Comparison of ENCODE assay signal across 12 cellular contexts in the genomic region with DNA sequence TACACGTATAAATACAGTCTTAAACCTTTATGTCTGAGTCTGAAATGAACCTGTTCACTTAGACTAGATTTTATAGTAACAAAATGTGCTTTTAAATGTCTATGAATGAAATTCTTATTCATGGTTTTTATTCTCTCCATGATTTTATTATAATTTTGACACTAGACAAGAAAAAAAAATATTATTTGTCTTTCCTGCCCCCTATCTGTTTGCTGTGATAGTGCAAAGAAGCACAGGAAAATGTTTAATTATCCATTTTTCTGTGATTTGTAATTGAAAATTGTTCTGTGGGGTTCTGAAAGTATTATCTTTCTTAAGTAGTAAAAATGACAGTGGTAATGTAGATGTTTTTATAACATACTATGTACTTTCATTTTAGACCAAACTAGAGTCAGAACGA. TPM values are rescaled to one million over a fixed set of nuclear protein-coding genes. Genes with fewer than 3 reads are reported as not detected.
DNase-seq lines count a peak whose midpoint lies in the region; ATAC-seq, FAIRE-seq and TF ChIP-seq lines count a peak whose summit lies in the region.
"Had no signal": no experiment of that assay in that cellular context is flagged by ENCODE, and none has a peak within 500 bp of the region (broad histone marks: within the 10 kb centered on the region; RNA-seq: fewer than 3 reads in every experiment).

No MANE protein-coding gene starts in this region.

- no peaks in the 10 kb centered on the region for H3K36me3 ChIP-seq in SU-DHL-6 (ENCODE audit: low read length)
- no peaks in the 10 kb centered on the region for H3K36me3 ChIP-seq in thyroid gland

- ATAC-seq in A549 (no peak), HG03469 (IDR thresholded peaks at IDR 0.05; ENCODE audit: unreplicated experiment) (no peak)

- no peaks in the 10 kb centered on the region for H3K79me2 ChIP-seq in SU-DHL-6 (ENCODE audit: insufficient read depth, low read length)

- intact Hi-C loops in thyroid gland (cut with DNase I), result loop anchor here (10.0 kb wide), 1 partner anchor 88 kb away; no protein-coding TSS in a partner anchor

- H3K27ac ChIP-seq in A549 (no peak overlapping the region), SU-DHL-6 (ENCODE audit: low read depth, low read length) (no peak overlapping the region), thyroid gland (no peak overlapping the region)

- H3K4me1 Mint-ChIP-seq in glutamatergic neuron (ENCODE audit: low read depth, unreplicated experiment), result no peaks in the 10 kb centered on the region

- H3K4me3 ChIP-seq in A549 (no peak overlapping the region), SU-DHL-6 (ENCODE audit: insufficient read depth, low read length, poor library complexity, severe bottlenecking) (no peak overlapping the region), thyroid gland (replicated peaks in 1 of 3) (no peak overlapping the region)

- TF ChIP-seq POLR2A in A549 (IDR thresholded peaks at IDR 0.05; ENCODE audit: low read length) (no peak), thyroid gland (IDR thresholded peaks at IDR 0.05) (no peak)

- TF ChIP-seq RAD21 in A549 (conservative IDR thresholded peaks at IDR 0.05 in 1 of 2, IDR thresholded peaks at IDR 0.05 in 1 of 2), result peak in 1 of 2 experiments; percentile 31; a peak in 3 of 5 replicates

- FAIRE-seq in A549 (lab: Jason Lieb, UNC), result peak; percentile 23
- FAIRE-seq in G401.6 (lab: Jason Lieb, UNC), result peak; percentile 89

- no peak for DNase-seq in A549 (ENCODE audit: low read depth in 1 of 2, low spot score in 1 of 2)
- DNase-seq in glutamatergic neuron, result no peak
- no peak for DNase-seq in SW480 (ENCODE audit: low spot score)
- DNase-seq in thyroid gland, result no peak
- DNase-seq in occipital lobe (lab: John Stamatoyannopoulos, UW), result no peak
- DNase-seq: activated CD8-positive, alpha-beta memory T cell treated with anti-CD3 and anti-CD28 coated beads, Interleukin-2, amount 50 U/mL, for 48 hours; cerebellar nuclear complex; hippocampal formation; substantia nigra had no signal

- peaks cover 1% of the 10 kb centered on the region for H3K9me3 Mint-ChIP-seq in glutamatergic neuron (ENCODE audit: unreplicated experiment)

- CTCF ChIA-PET in A549 (lab: Yijun Ruan, JAX), result interaction anchor here (1.0 to 1.6 kb wide), 3 partner anchors 9 to 88 kb away, joined by 3 to 8 read pairs (median 4); no protein-coding TSS in a partner anchor

- TF ChIP-seq EP300 in A549 (IDR thresholded peaks at IDR 0.05), result no peak

- H3K4me2 ChIP-seq in A549 (no peak overlapping the region), SU-DHL-6 (ENCODE audit: low read depth, low read length, poor library complexity, severe bottlenecking) (no peak overlapping the region)

- TF ChIP-seq CTCF in A549 (IDR thresholded peaks at IDR 0.05), result peak; percentile 30; the same call in 2 of the 3 replicates
- TF ChIP-seq CTCF in SU-DHL-6 (IDR thresholded peaks at IDR 0.05; ENCODE audit: insufficient read depth, low read length, poor library complexity, severe bottlenecking), result peak; percentile 29
- TF ChIP-seq CTCF in glutamatergic neuron (IDR thresholded peaks at IDR 0.05; ENCODE audit: partially characterized antibody, unreplicated experiment), result peak; percentile 64
- TF ChIP-seq CTCF in thyroid gland (IDR thresholded peaks at IDR 0.05), result peak in 3 of 6 experiments; percentile 35 to 46 (median 37)

- no peaks in the 10 kb centered on the region for H3K27me3 Mint-ChIP-seq in glutamatergic neuron (ENCODE audit: unreplicated experiment)

- no peaks in the 10 kb centered on the region for H3K9me3 ChIP-seq in A549
- H3K9me3 ChIP-seq in SU-DHL-6 (ENCODE audit: insufficient read depth, low read length), result no peaks in the 10 kb centered on the region
- no peaks in the 10 kb centered on the region for H3K9me3 ChIP-seq in thyroid gland

- H3K27ac Mint-ChIP-seq in glutamatergic neuron (ENCODE audit: unreplicated experiment), result no peak overlapping the region

- no peaks in the 10 kb centered on the region for H3K9me2 ChIP-seq in SU-DHL-6 (replicated peaks; ENCODE audit: insufficient read depth, low read length)

- H3K9ac ChIP-seq in SU-DHL-6 (ENCODE audit: low read length), result no peak overlapping the region

- H3K36me3 Mint-ChIP-seq in glutamatergic neuron (ENCODE audit: unreplicated experiment), result no peaks in the 10 kb centered on the region

- no peaks in the 10 kb centered on the region for H3K4me1 ChIP-seq in A549
- no peaks in the 10 kb centered on the region for H3K4me1 ChIP-seq in thyroid gland

- no peak overlapping the region for H3K4me3 Mint-ChIP-seq in glutamatergic neuron (ENCODE audit: unreplicated experiment)

- no peak overlapping the region for H2AFZ ChIP-seq in SU-DHL-6 (ENCODE audit: low read depth, low read length, severe bottlenecking)

- no peaks in the 10 kb centered on the region for H3K27me3 ChIP-seq in SU-DHL-6 (ENCODE audit: low read length)
- no peaks in the 10 kb centered on the region for H3K27me3 ChIP-seq in thyroid gland

- H3F3A ChIP-seq in SU-DHL-6 (ENCODE audit: insufficient read depth), result no peaks in the 10 kb centered on the region

- POLR2A ChIA-PET in A549 (lab: Yijun Ruan, JAX), result no interaction called here

- 23% methylated on average over 2 of the region's 2 CpGs for WGBS in A549 (ENCODE audit: missing lambda C conversion rate)
- WGBS in thyroid gland, 2 donors, result 91 to 93% methylated on average over 2 of the region's 2 CpGs

- H4K20me1 ChIP-seq in SU-DHL-6 (ENCODE audit: low read depth, low read length), result no peaks in the 10 kb centered on the region

TF ChIP-seq in A549, 52 proteins besides CTCF, POLR2A, EP300 and RAD21 (continues in another document):
- TF ChIP-seq, protein P1, sequence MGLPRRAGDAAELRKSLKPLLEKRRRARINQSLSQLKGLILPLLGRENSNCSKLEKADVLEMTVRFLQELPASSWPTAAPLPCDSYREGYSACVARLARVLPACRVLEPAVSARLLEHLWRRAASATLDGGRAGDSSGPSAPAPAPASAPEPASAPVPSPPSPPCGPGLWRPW (IDR thresholded peaks at IDR 0.05), result no peak
- TF ChIP-seq HOXB13 (CRISPR knock-in tag; IDR thresholded peaks at IDR 0.05; ENCODE audit: low read depth) (no peak), CHD2 (IDR thresholded peaks at IDR 0.05; ENCODE audit: low read length, partially characterized antibody) (no peak), HDAC2 (IDR thresholded peaks at IDR 0.05) (no peak), TFCP2L1 (CRISPR knock-in tag; IDR thresholded peaks at IDR 0.05) (no peak), JUNB (IDR thresholded peaks at IDR 0.05) (no peak), ZC3H11A (IDR thresholded peaks at IDR 0.05) (no peak), CHD4 (IDR thresholded peaks at IDR 0.05; ENCODE audit: borderline replicate concordance) (no peak), ZNF302 (CRISPR knock-in tag; IDR thresholded peaks at IDR 0.05) (no peak), FOSL2 (IDR thresholded peaks at IDR 0.05) (no peak), FOSL2 (CRISPR knock-in tag; IDR thresholded peaks at IDR 0.05) (no peak), RFX5 (IDR thresholded peaks at IDR 0.05) (no peak), KDM5A (IDR thresholded peaks at IDR 0.05) (no peak), MAFK (IDR thresholded peaks at IDR 0.05; ENCODE audit: partially characterized antibody) (no peak), RNF2 (IDR thresholded peaks at IDR 0.05; ENCODE audit: borderline replicate concordance, low read depth) (no peak)
- TF ChIP-seq, protein P2, sequence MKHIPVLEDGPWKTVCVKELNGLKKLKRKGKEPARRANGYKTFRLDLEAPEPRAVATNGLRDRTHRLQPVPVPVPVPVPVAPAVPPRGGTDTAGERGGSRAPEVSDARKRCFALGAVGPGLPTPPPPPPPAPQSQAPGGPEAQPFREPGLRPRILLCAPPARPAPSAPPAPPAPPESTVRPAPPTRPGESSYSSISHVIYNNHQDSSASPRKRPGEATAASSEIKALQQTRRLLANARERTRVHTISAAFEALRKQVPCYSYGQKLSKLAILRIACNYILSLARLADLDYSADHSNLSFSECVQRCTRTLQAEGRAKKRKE (CRISPR knock-in tag; IDR thresholded peaks at IDR 0.05; ENCODE audit: low read depth), result no peak
- TF ChIP-seq, protein P3, sequence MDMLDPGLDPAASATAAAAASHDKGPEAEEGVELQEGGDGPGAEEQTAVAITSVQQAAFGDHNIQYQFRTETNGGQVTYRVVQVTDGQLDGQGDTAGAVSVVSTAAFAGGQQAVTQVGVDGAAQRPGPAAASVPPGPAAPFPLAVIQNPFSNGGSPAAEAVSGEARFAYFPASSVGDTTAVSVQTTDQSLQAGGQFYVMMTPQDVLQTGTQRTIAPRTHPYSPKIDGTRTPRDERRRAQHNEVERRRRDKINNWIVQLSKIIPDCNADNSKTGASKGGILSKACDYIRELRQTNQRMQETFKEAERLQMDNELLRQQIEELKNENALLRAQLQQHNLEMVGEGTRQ (IDR thresholded peaks at IDR 0.05), result no peak

RNA-seq across cellular contexts. Expression of a gene that starts 52.0 kb away (rescaled TPM):
- polyA plus RNA-seq in A549 (2011; rRNA removed) (0.40 and 0.46 TPM in 2 replicates), A549 (2017; fragmentation: RNase III; extraction: RNeasy Plus Mini Kit Qiagen cat#74134 plus additional on column Dnase treatment) (0.16 to 0.30 TPM (median 0.19 TPM) in 3 replicates)
- polyA plus RNA-seq in A549 (2012; cell fraction: cytosol; rRNA removed), result 0.03 and 0.07 TPM in 2 replicates
- 0.10 and 0.15 TPM in 2 replicates for polyA plus RNA-seq in A549 (2012; cell fraction: nucleus; rRNA removed)
- polyA minus RNA-seq in A549 (2011; rRNA and poly(A)+ RNA removed), result 0.12 and 0.24 TPM in 2 replicates
- total RNA-seq in glutamatergic neuron (ENCODE audit: unreplicated experiment) (15.2 TPM), thyroid gland (10 to 100 TPM in 1 of 4 donors, 1 to 10 TPM in 3; 4.9 to 11.0 (median 7.7) TPM), occipital lobe (33.1 TPM)
